In genomic region chr1:151510957-151511635, GRCh38 we compare ENCODE assay signal across 8 cellular contexts. TPM values are rescaled to one million over a fixed set of nuclear protein-coding genes. Genes with fewer than 3 reads are reported as not detected.
DNase-seq lines count a peak whose midpoint lies in the region; ATAC-seq and TF ChIP-seq lines count a peak whose summit lies in the region.

Gene CGN, plus strand, starts transcription at chr1:151511387. Its CDS starts 7,133 bp downstream, at chr1:151518520.

- DNase-seq in NCI-H187 treated with DMSO at 0.1 percent for 48 hours (lab: John Stamatoyannopoulos, UW) (peak; percentile 96), T1000 (lab: John Stamatoyannopoulos, UW) (peak; percentile 61), astrocyte of the cerebellum (ENCODE audit: low read depth) (peak; percentile 45), hepatocyte (ENCODE audit: low spot score) (peak; percentile 97), renal cortical epithelial cell (ENCODE audit: low read depth) (peak; percentile 72), vagina (ENCODE audit: extremely low spot score in 2 of 2) (no peak)

- TF ChIP-seq POLR2A in vagina (IDR thresholded peaks at IDR 0.05): no peak

- H3K4me2 ChIP-seq in hepatocyte: peak within 1 kb of the TSS; percentile 92

- H3K4me3 ChIP-seq in GM08714 (ENCODE audit: low read length) (peak within 1 kb of the TSS; percentile 75), astrocyte of the cerebellum (ENCODE audit: low read depth, low read length) (peak within 1 kb of the TSS; percentile 55), hepatocyte (peak within 1 kb of the TSS; percentile 62), vagina (peak within 1 kb of the TSS; percentile 58 to 64)

- intact Hi-C loops in vagina (cut with DNase I): no loop called here

- H2AFZ ChIP-seq in hepatocyte: peak within 1 kb of the TSS; percentile 50

- H3K79me2 ChIP-seq in hepatocyte: peaks cover 24% of the 10 kb centered on the region

- no peaks in the 10 kb centered on the region for H3K9me2 ChIP-seq in hepatocyte (replicated peaks; ENCODE audit: insufficient read depth)

- H3K27ac ChIP-seq in hepatocyte (peak within 1 kb of the TSS; percentile 98), vagina (peak within 1 kb of the TSS; percentile 56)

- H3K36me3 ChIP-seq in hepatocyte (replicated peaks; ENCODE audit: insufficient read depth, low read depth): no peaks in the 10 kb centered on the region
- H3K36me3 ChIP-seq in vagina: no peaks in the 10 kb centered on the region

- peak; percentile 81 for ATAC-seq in HG02852 (IDR thresholded peaks at IDR 0.05; ENCODE audit: unreplicated experiment)

- H4K20me1 ChIP-seq in hepatocyte (ENCODE audit: insufficient read depth, poor library complexity, severe bottlenecking): no peaks in the 10 kb centered on the region

- H3K4me1 ChIP-seq in hepatocyte (ENCODE audit: insufficient read depth): peaks cover 13% of the 10 kb centered on the region
- H3K4me1 ChIP-seq in vagina: peaks cover 27% of the 10 kb centered on the region

- H3K27me3 ChIP-seq in hepatocyte: no peaks in the 10 kb centered on the region
- H3K27me3 ChIP-seq in vagina: no peaks in the 10 kb centered on the region

- WGBS in hepatocyte (ENCODE audit: low lambda C conversion rate, missing lambda C conversion rate): 2% methylated on average over 36 of the region's 68 CpGs

- H3K9me3 ChIP-seq in hepatocyte (ENCODE audit: low read depth): no peaks in the 10 kb centered on the region
- H3K9me3 ChIP-seq in vagina: no peaks in the 10 kb centered on the region

- in situ Hi-C loops in astrocyte of the cerebellum (cut with HindIII; ENCODE audit: low sequenced_read_pairs): no loop called here

- TF ChIP-seq CTCF in astrocyte of the cerebellum (IDR thresholded peaks at IDR 0.05; ENCODE audit: low read depth, low read length, missing control alignments): no peak
- TF ChIP-seq CTCF in hepatocyte (IDR thresholded peaks at IDR 0.05; ENCODE audit: poor library complexity): no peak
- TF ChIP-seq CTCF in vagina (IDR thresholded peaks at IDR 0.05): no peak

RNA-seq across cellular contexts. Expression of gene CGN, which starts in this region (rescaled TPM):
- total RNA-seq in hepatocyte (58.2 and 66.4 TPM in 2 replicates), renal cortical epithelial cell (6.6 and 13.2 TPM in 2 replicates), vagina (13.0 TPM)
- polyA plus RNA-seq in hepatocyte: 46.3 and 54.5 TPM in 2 replicates

Comparison
In these comparisons a context has a peak if more than half of its experiments do, and no peak if none do; other contexts are left out.
1. DNase-seq: peak in NCI-H187 treated with DMSO at 0.1 percent for 48 hours (single experiment), T1000 (single experiment), astrocyte of the cerebellum (single experiment), hepatocyte (single experiment) and renal cortical epithelial cell (single experiment); none in vagina (0 of 2).
2. Peak in every context shown above with its lines, with median percentiles within 50 percentile points of each other: H3K4me3 ChIP-seq.